ENCODE assay signal across 8 cellular contexts in the genomic region with DNA sequence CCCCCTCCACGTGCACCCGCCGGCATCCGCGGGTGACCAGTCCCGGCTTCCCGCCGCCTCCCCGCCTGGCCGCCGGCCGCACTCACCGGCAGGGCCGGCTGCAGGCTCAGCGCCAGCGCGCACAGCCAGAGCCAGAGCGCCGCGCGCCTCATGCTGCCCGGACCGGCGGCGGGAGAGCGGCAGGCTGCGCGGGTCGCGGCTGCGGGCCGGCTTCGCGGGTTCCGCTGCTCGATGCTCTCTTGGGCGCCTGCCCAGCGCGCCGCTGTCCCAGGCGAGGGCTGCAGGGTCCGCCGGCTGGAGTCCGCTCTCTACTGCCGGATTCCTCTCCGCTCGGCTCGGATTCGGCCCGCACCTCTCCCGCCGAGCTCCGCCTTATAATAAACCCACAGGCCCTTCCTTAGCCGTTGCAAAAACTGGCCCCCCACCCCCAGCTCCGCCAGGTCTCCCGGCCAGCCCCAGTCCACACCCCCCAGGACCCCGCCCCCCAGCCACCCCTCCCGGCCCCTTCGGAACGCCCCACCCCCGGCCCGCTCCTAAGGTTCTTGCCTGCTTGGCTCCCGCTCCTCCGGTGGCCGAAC. TPM values are rescaled to one million over a fixed set of nuclear protein-coding genes. Genes with fewer than 3 reads are reported as not detected.
DNase-seq lines count a peak whose midpoint lies in the region; ATAC-seq and TF ChIP-seq lines count a peak whose summit lies in the region.

Gene SDC1, minus strand, starts transcription at position 415 of the 578 bp plus-strand sequence. Its CDS starts 263 bp downstream, at position 152.

- 1% methylated on average over 15 to 27 of the region's 65 CpGs for WGBS in tibial nerve, 2 donors

- H3K36me3 ChIP-seq in Panc1 (ENCODE audit: control insufficient read depth, insufficient read depth, low read length) (no peaks in the 10 kb centered on the region; the same call in 1 of the 2 replicates), lower lobe of right lung (no peaks in the 10 kb centered on the region), tibial nerve (no peaks in the 10 kb centered on the region)

- no peaks in the 10 kb centered on the region for H3K9me3 Mint-ChIP-seq in activated naive CD4-positive, alpha-beta T cell treated with anti-CD3 and anti-CD28 coated beads for 36 hours

- no peak within 1 kb of the TSS for H3K27ac Mint-ChIP-seq in activated naive CD4-positive, alpha-beta T cell treated with anti-CD3 and anti-CD28 coated beads for 36 hours

- intact Hi-C loops in activated naive CD4-positive, alpha-beta T cell treated with anti-CD3 and anti-CD28 coated beads for 36 hours (cut with micrococcal nuclease) = loop anchor here (1.0 to 10.0 kb wide), 4 partner anchors 90 to 269 kb away; partner anchors contain the start of gene MATN3
- intact Hi-C loops in Panc1 (cut with micrococcal nuclease; ENCODE audit: unreplicated experiment) (loop anchor here (1.0 kb wide), 1 partner anchor 90 kb away; no protein-coding TSS in a partner anchor), dorsolateral prefrontal cortex (cut with DNase I) (loop anchor here in 1 of 2 donors (5.0 kb wide), 1 partner anchor 88 kb away; no protein-coding TSS in a partner anchor), lower lobe of right lung (cut with DNase I) (no loop called here)

- peaks cover 6% of the 10 kb centered on the region for H3K4me1 Mint-ChIP-seq in activated naive CD4-positive, alpha-beta T cell treated with anti-CD3 and anti-CD28 coated beads for 36 hours (ENCODE audit: low read depth)

- peak within 1 kb of the TSS; percentile 55 for H3K4me3 Mint-ChIP-seq in activated naive CD4-positive, alpha-beta T cell treated with anti-CD3 and anti-CD28 coated beads for 36 hours

- no peak for TF ChIP-seq POLR2A in tibial nerve (IDR thresholded peaks at IDR 0.05)

- POLR2A ChIA-PET in Panc1 (lab: Charles Lee) = interaction anchor here (0.6 to 0.7 kb wide), 2 partner anchors 21 to 179 kb away, joined by 5 to 7 read pairs; no protein-coding TSS in a partner anchor

- H3K4me1 ChIP-seq in Panc1 (ENCODE audit: control insufficient read depth, insufficient read depth, low read length) (peaks cover 30% of the 10 kb centered on the region), lower lobe of right lung (peaks cover 29% of the 10 kb centered on the region), tibial nerve (peaks cover 0 to 29% (median 12%) of the 10 kb centered on the region in 4 donors)

- H3K27me3 ChIP-seq in Panc1 (ENCODE audit: control insufficient read depth, insufficient read depth, low read length) (no peaks in the 10 kb centered on the region), dorsolateral prefrontal cortex (peaks cover 0 to 10% (median 0%) of the 10 kb centered on the region in 45 donors), lower lobe of right lung (ENCODE audit: low read depth) (peaks cover 35% of the 10 kb centered on the region), tibial nerve (peaks cover 0 to 29% of the 10 kb centered on the region in 2 donors)

- H3K9me3 ChIP-seq in Panc1 (ENCODE audit: control insufficient read depth, insufficient read depth, low read depth, low read length) (no peaks in the 10 kb centered on the region), lower lobe of right lung (no peaks in the 10 kb centered on the region), tibial nerve (no peaks in the 10 kb centered on the region)

- no TSS peak for BruUV-seq in Panc1 (replicated peaks; lab: Mats Ljungman, UMichigan)

- CTCF ChIA-PET in activated naive CD4-positive, alpha-beta T cell treated with anti-CD3 and anti-CD28 coated beads for 36 hours (lab: Charles Lee) = interaction anchor here (0.7 to 1.6 kb wide), 6 partner anchors 10 to 119 kb away, joined by 3 to 7 read pairs (median 4); no protein-coding TSS in a partner anchor
- CTCF ChIA-PET in Panc1 (lab: Charles Lee) = interaction anchor here (0.6 to 2.4 kb wide), 7 partner anchors 16 to 347 kb away, joined by 4 to 8 read pairs (median 6); no protein-coding TSS in a partner anchor

- DNase-seq in activated naive CD4-positive, alpha-beta T cell treated with anti-CD3 and anti-CD28 coated beads for 36 hours = no peak
- no peak for DNase-seq in activated naive CD4-positive, alpha-beta T cell treated with anti-CD3 and anti-CD28 coated beads, Interleukin-2, amount 50 U/mL, for 16 hours
- no peak for DNase-seq in Panc1 (ENCODE audit: low read depth, low spot score)
- peak in 4 of 10 donors; percentile 25 to 63 (median 35) for DNase-seq in dorsolateral prefrontal cortex
- DNase-seq in lower lobe of right lung = peak; percentile 68
- no peak for DNase-seq in tibial nerve (ENCODE audit: low spot score in 2 of 2)

- TF ChIP-seq EP300 in tibial nerve (IDR thresholded peaks at IDR 0.05) = no peak

- in situ Hi-C loops in Panc1 (cut with HindIII; ENCODE audit: low pct_unique_long_range_greater_than_20kb, low sequenced_read_pairs) = no loop called here

- H3K27ac ChIP-seq in Panc1 (ENCODE audit: low read length) (peak within 1 kb of the TSS; percentile 82), dorsolateral prefrontal cortex (no peak within 1 kb of the TSS), lower lobe of right lung (peak within 1 kb of the TSS; percentile 82), tibial nerve (peak within 1 kb of the TSS in 1 of 4 donors; percentile 73)

- H3K4me3 ChIP-seq in Panc1 (ENCODE audit: low read depth in 2 of 2, low read length in 2 of 2) (peak within 1 kb of the TSS; percentile 68 to 81), dorsolateral prefrontal cortex (peak within 1 kb of the TSS; percentile 43 to 74 (median 63)), lower lobe of right lung (peak within 1 kb of the TSS; percentile 70), tibial nerve (peak within 1 kb of the TSS; percentile 35 to 62 (median 51))

- ATAC-seq in HG03066 (IDR thresholded peaks at IDR 0.05; ENCODE audit: low read depth, unreplicated experiment) = peak; percentile 20
- ATAC-seq in Panc1 = peak; percentile 80
- ATAC-seq in lower lobe of right lung = peak; percentile 76
- no peak for ATAC-seq in HG03108 (IDR thresholded peaks at IDR 0.05; ENCODE audit: unreplicated experiment)

- TF ChIP-seq CTCF in Panc1 (IDR thresholded peaks at IDR 0.05) = no peak
- no peak for TF ChIP-seq CTCF in dorsolateral prefrontal cortex (IDR thresholded peaks at IDR 0.05 in 54 of 56, conservative IDR thresholded peaks at IDR 0.05 in 2 of 56; ENCODE audit: low read depth in 1 of 56, partially characterized antibody in 56 of 56)
- no peak for TF ChIP-seq CTCF in lower lobe of right lung (IDR thresholded peaks at IDR 0.05)
- no peak for TF ChIP-seq CTCF in tibial nerve (IDR thresholded peaks at IDR 0.05)

- peaks cover 44% of the 10 kb centered on the region for H3K27me3 Mint-ChIP-seq in activated naive CD4-positive, alpha-beta T cell treated with anti-CD3 and anti-CD28 coated beads for 36 hours (ENCODE audit: low read depth)

- no peaks in the 10 kb centered on the region for H3K36me3 Mint-ChIP-seq in activated naive CD4-positive, alpha-beta T cell treated with anti-CD3 and anti-CD28 coated beads for 36 hours (ENCODE audit: low read depth)

RNA-seq across cellular contexts. Expression of gene SDC1, which starts in this region (rescaled TPM):
- total RNA-seq in activated naive CD4-positive, alpha-beta T cell treated with anti-CD3 and anti-CD28 coated beads for 36 hours = under 1 TPM; 0.67 TPM
- total RNA-seq in Panc1 (2021; ENCODE audit: unreplicated experiment) = 93.0 TPM
- polyA plus RNA-seq in Panc1 (2012; ENCODE audit: insufficient read length) = 74.4 TPM
- 1 to 10 TPM in 74 of 120 experiments, under 1 TPM in 46; 0.25 to 3.8 (median 1.2) TPM for total RNA-seq in dorsolateral prefrontal cortex
- 90.0 TPM for total RNA-seq in lower lobe of right lung
- total RNA-seq in tibial nerve = 1 to 10 TPM in 2 of 4 donors, under 1 TPM in 2; 0.78 to 2.8 (median 1.7) TPM

Comparison
In these comparisons a context has a peak if more than half of its experiments do, and no peak if none do; other contexts are left out.
1. RNA of gene SDC1 (total RNA-seq): 93.0 TPM in Panc1 (single experiment) and 90.0 TPM in lower lobe of right lung (single experiment); 0.78 to 2.8 TPM in tibial nerve, 0.25 to 3.8 TPM in dorsolateral prefrontal cortex and 0.67 TPM in activated naive CD4-positive, alpha-beta T cell treated with anti-CD3 and anti-CD28 coated beads for 36 hours; every median in the first group is over 10 times any median in the second.
2. H3K27ac ChIP-seq: peak in Panc1 (single experiment) and lower lobe of right lung (single experiment); none in dorsolateral prefrontal cortex (0 of 59).
3. Peak in every context shown above with its lines, with median percentiles within 50 percentile points of each other: H3K4me3 ChIP-seq.